10 cellular contexts compared by ENCODE assay signal in the genomic region with DNA sequence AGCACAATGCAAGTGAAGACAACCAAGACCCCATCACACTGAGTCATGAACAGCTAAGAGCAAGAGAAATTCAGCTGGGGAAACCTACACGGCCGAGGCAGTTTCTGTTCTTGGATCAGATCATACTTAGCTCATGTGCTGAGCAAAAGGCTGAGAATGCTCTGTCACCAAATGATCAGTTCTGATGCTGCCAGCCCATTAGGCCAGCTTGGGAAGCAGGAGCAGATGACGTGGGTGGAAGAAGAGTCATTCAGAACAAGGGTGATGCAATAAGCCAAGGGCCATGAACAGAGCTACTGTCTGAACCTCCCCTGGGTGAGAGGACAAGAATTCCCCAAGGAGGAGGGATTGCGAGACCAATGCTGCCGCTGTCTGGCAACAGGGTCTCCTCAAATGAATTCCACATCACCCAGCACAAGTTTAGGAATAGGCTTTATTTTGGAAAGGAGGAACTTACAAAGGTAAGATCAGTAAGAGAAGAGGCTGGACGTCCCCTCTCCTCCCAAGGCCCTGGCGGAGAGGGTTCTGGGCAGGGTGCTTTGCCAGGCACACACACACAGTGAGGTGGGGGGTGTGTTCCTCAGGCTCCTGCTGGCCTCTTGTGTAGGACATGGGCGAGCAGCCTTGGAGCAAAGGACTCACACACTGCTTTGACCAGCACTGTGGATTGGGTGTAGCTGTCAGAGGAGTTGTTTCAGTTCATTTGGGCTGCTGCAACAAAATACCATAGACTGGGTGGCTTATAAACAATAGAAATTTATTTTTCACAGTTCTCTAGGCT.
DNase-seq lines count a peak whose midpoint lies in the region; ATAC-seq and TF ChIP-seq lines count a peak whose summit lies in the region.
"Had no signal": no experiment of that assay in that cellular context is flagged by ENCODE, and none has a peak within 500 bp of the region (broad histone marks: within the 10 kb centered on the region; RNA-seq: fewer than 3 reads in every experiment).

No MANE protein-coding gene starts in this region.

- no peak overlapping the region for H3K14ac ChIP-seq in mesenchymal stem cell (ENCODE audit: low read length in 2 of 2)

- H3K4me3 ChIP-seq in BJ (ENCODE audit: low read depth, low read length) (no peak overlapping the region), mesenchymal stem cell (ENCODE audit: insufficient read depth in 1 of 2, low read depth in 1 of 2, low read length in 2 of 2) (peak overlapping the region in 1 of 2 experiments; percentile 4)

- no peak overlapping the region for H4K8ac ChIP-seq in mesenchymal stem cell (ENCODE audit: low read length)

- no peak overlapping the region for H2AFZ ChIP-seq in mesenchymal stem cell (ENCODE audit: low read depth, low read length)

- no peak overlapping the region for H3K27ac ChIP-seq in mesenchymal stem cell (ENCODE audit: low read length, poor library complexity, severe bottlenecking)

- ATAC-seq in HG03025 (IDR thresholded peaks at IDR 0.05; ENCODE audit: low FRiP score, unreplicated experiment), result no peak

- H3K79me1 ChIP-seq in mesenchymal stem cell (replicated peaks; ENCODE audit: low read length, poor library complexity, severe bottlenecking), result no peaks in the 10 kb centered on the region

- no peaks in the 10 kb centered on the region for H3K4me1 ChIP-seq in mesenchymal stem cell (ENCODE audit: control insufficient read depth, insufficient read depth, low read depth, low read length)

- H2BK15ac ChIP-seq in mesenchymal stem cell (ENCODE audit: low read depth, poor library complexity, severe bottlenecking), result no peak overlapping the region

- no peak overlapping the region for H3K4me2 ChIP-seq in mesenchymal stem cell (ENCODE audit: low read length, poor library complexity, severe bottlenecking)

- no peak overlapping the region for H2BK12ac ChIP-seq in mesenchymal stem cell (ENCODE audit: low read length in 2 of 2)

- TF ChIP-seq CTCF in BJ (IDR thresholded peaks at IDR 0.05; ENCODE audit: insufficient read depth, low read depth, low read length), result no peak

- H3K4ac ChIP-seq in mesenchymal stem cell (ENCODE audit: low read depth in 1 of 2, low read length in 2 of 2), result no peak overlapping the region

- peak; percentile 71 for DNase-seq in BJ (ENCODE audit: low read depth)
- peak; percentile 38 for DNase-seq in MV-4-11 (lab: John Stamatoyannopoulos, UW)
- peak; percentile 32 for DNase-seq in epidermal melanocyte (ENCODE audit: insufficient read length, low spot score)
- DNase-seq in mesenchymal stem cell, result peak; percentile 45
- no peak for DNase-seq in NAMALWA (ENCODE audit: low spot score)
- no peak for DNase-seq in activated CD4-positive, alpha-beta T cell treated with anti-CD3 and anti-CD28 coated beads, Interleukin-2, amount 50 U/mL, for 1 hour
- no peak for DNase-seq in SIG-M5 (lab: John Stamatoyannopoulos, UW)
- DNase-seq: NCI-H2227 treated with DMSO at 0.1 percent for 48 hours, small intestine had no signal

- no peak overlapping the region for H2AK5ac ChIP-seq in mesenchymal stem cell (ENCODE audit: low read length, severe bottlenecking)

- H3K36me3 ChIP-seq in BJ (ENCODE audit: control insufficient read depth, insufficient read depth, low read length) (no peaks in the 10 kb centered on the region), mesenchymal stem cell (ENCODE audit: control insufficient read depth in 1 of 2, insufficient read depth in 2 of 2, low read depth in 1 of 2, low read length in 2 of 2) (no peaks in the 10 kb centered on the region)

- H3K9me3 ChIP-seq in mesenchymal stem cell (ENCODE audit: control insufficient read depth, low read length), result no peaks in the 10 kb centered on the region

- H3K27me3 ChIP-seq in BJ (ENCODE audit: control insufficient read depth, insufficient read depth, low read length) (no peaks in the 10 kb centered on the region), mesenchymal stem cell (ENCODE audit: control insufficient read depth in 1 of 2, insufficient read depth in 1 of 2, low read length in 2 of 2) (peaks cover 13 to 34% of the 10 kb centered on the region in 2 experiments)

- no peak overlapping the region for H3K23ac ChIP-seq in mesenchymal stem cell (ENCODE audit: low read length in 2 of 2)

- H2BK5ac ChIP-seq in mesenchymal stem cell (ENCODE audit: low read depth, low read length, poor library complexity, severe bottlenecking), result no peak overlapping the region

- peak overlapping the region; percentile 41 for H3K9ac ChIP-seq in mesenchymal stem cell (ENCODE audit: low read length)

- POLR2A ChIA-PET in BJ (lab: Charles Lee), result no interaction called here

- H4K91ac ChIP-seq in mesenchymal stem cell (ENCODE audit: low read length), result no peak overlapping the region

- CTCF ChIA-PET in BJ (lab: Yijun Ruan, JAX), result interaction anchor here (0.7 to 1.2 kb wide), 2 partner anchors 9 to 12 kb away, joined by 3 read pairs; no protein-coding TSS in a partner anchor

- H2BK120ac ChIP-seq in mesenchymal stem cell (ENCODE audit: low read depth, low read length), result no peak overlapping the region

- no peak overlapping the region for H3K18ac ChIP-seq in mesenchymal stem cell (ENCODE audit: low read depth in 1 of 2, low read length in 2 of 2)

- WGBS in mesenchymal stem cell, result 72% methylated on average over 6 of the region's 8 CpGs

Comparison
In these comparisons a context has a peak if more than half of its experiments do, and no peak if none do; other contexts are left out.
1. DNase-seq: peak in BJ (single experiment), MV-4-11 (single experiment), epidermal melanocyte (single experiment) and mesenchymal stem cell (single experiment); none in NAMALWA (single experiment), activated CD4-positive, alpha-beta T cell treated with anti-CD3 and anti-CD28 coated beads, Interleukin-2, amount 50 U/mL, for 1 hour (single experiment) and SIG-M5 (single experiment).